Comparison of ENCODE assay signal across 15 cellular contexts in the genomic region with DNA sequence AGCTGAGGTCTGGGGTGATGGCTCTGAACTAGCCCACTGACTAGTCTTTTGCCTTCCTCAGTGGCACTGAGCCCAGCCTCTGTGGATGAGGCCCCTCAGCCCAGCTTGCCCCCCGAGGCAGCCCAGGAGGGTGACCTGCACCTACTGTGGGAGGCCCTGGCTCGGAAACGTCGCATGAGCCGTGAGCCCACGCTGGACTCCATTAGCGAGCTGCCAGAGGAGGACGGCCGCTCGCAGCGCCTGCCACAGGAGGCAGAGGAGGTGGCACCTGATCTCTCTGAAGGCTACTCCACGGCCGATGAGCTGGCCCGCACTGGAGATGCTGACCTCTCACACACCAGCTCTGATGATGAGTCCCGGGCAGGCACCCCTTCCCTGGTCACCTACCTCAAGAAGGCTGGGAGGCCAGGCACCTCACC.
DNase-seq lines count a peak whose midpoint lies in the region; ATAC-seq and TF ChIP-seq lines count a peak whose summit lies in the region.
"Had no signal": no experiment of that assay in that cellular context is flagged by ENCODE, and none has a peak within 500 bp of the region (broad histone marks: within the 10 kb centered on the region; RNA-seq: fewer than 3 reads in every experiment).

No MANE protein-coding gene starts in this region.

- CTCF ChIA-PET in activated naive CD4-positive, alpha-beta T cell treated with anti-CD3 and anti-CD28 coated beads, Interleukin-2, amount 10 ng/mL, durations not matched to agents 7 days and 5 days (lab: Charles Lee) = no interaction called here
- CTCF ChIA-PET in activated naive CD4-positive, alpha-beta T cell treated with anti-CD3 and anti-CD28 coated beads for 36 hours (lab: Charles Lee) = no interaction called here

- H2AFZ ChIP-seq in smooth muscle cell (ENCODE audit: low read depth) = no peak overlapping the region

- no peak overlapping the region for H3K4me2 ChIP-seq in smooth muscle cell
- H3K4me2 ChIP-seq: BLaER1 treated with 17β-estradiol and CSF1 and Interleukin-3, amounts not matched to agents 10 nM and 100 nM had no signal

- no peak overlapping the region for H3K27ac Mint-ChIP-seq in activated naive CD4-positive, alpha-beta T cell treated with anti-CD3 and anti-CD28 coated beads, Interleukin-2, amount 10 ng/mL, durations not matched to agents 7 days and 5 days
- no peak overlapping the region for H3K27ac Mint-ChIP-seq in activated naive CD4-positive, alpha-beta T cell treated with anti-CD3 and anti-CD28 coated beads for 36 hours
- H3K27ac Mint-ChIP-seq in T-helper 17 cell = no peak overlapping the region
- H3K27ac Mint-ChIP-seq in natural killer cell treated with Interleukin-12 subunit alpha and Interleukin-12 subunit beta and Interleukin-15 and Interleukin-18, amount 100 ng/mL, for 72 hours = no peak overlapping the region
- H3K27ac Mint-ChIP-seq: CD8-positive, alpha-beta memory T cell had no signal

- H4K20me1 ChIP-seq in smooth muscle cell (ENCODE audit: low read depth) = no peaks in the 10 kb centered on the region
- H4K20me1 ChIP-seq: BLaER1 treated with 17β-estradiol and CSF1 and Interleukin-3, amounts not matched to agents 10 nM and 100 nM had no signal

- H3K27me3 ChIP-seq in stomach (no peaks in the 10 kb centered on the region), smooth muscle cell (ENCODE audit: low read depth) (no peaks in the 10 kb centered on the region)
- H3K27me3 ChIP-seq: BLaER1 treated with 17β-estradiol and CSF1 and Interleukin-3, amounts not matched to agents 10 nM and 100 nM had no signal

- no peak for TF ChIP-seq EP300 in stomach (IDR thresholded peaks at IDR 0.05)

- H3K9me3 ChIP-seq in T-helper 17 cell (ENCODE audit: control insufficient read depth, low read length, poor library complexity, severe bottlenecking) (no peaks in the 10 kb centered on the region), stomach (peaks cover 0 to 3% (median 0%) of the 10 kb centered on the region in 4 donors), smooth muscle cell (replicated peaks; ENCODE audit: low read depth) (no peaks in the 10 kb centered on the region)

- H3K79me2 ChIP-seq in smooth muscle cell (ENCODE audit: low read depth) = no peaks in the 10 kb centered on the region

- ATAC-seq in T-helper 17 cell = no peak
- no peak for ATAC-seq in natural killer cell treated with Interleukin-12 subunit alpha and Interleukin-12 subunit beta and Interleukin-15 and Interleukin-18, amount 100 ng/mL, for 72 hours
- no peak for ATAC-seq in HG02798 (IDR thresholded peaks at IDR 0.05; ENCODE audit: poor library complexity, unreplicated experiment)

- no peaks in the 10 kb centered on the region for H3K36me3 Mint-ChIP-seq in activated naive CD4-positive, alpha-beta T cell treated with anti-CD3 and anti-CD28 coated beads, Interleukin-2, amount 10 ng/mL, durations not matched to agents 7 days and 5 days
- H3K36me3 Mint-ChIP-seq in activated naive CD4-positive, alpha-beta T cell treated with anti-CD3 and anti-CD28 coated beads for 36 hours (ENCODE audit: low read depth) = peaks cover 2% of the 10 kb centered on the region
- no peaks in the 10 kb centered on the region for H3K36me3 Mint-ChIP-seq in T-helper 17 cell (ENCODE audit: low read depth)
- H3K36me3 Mint-ChIP-seq in natural killer cell treated with Interleukin-12 subunit alpha and Interleukin-12 subunit beta and Interleukin-15 and Interleukin-18, amount 100 ng/mL, for 72 hours = no peaks in the 10 kb centered on the region

- H3K36me3 ChIP-seq in stomach (peaks cover 0 to 76% (median 45%) of the 10 kb centered on the region in 4 donors), smooth muscle cell (ENCODE audit: low read depth) (peaks cover 10% of the 10 kb centered on the region)

- intact Hi-C loops in activated naive CD4-positive, alpha-beta T cell treated with anti-CD3 and anti-CD28 coated beads for 36 hours (cut with micrococcal nuclease) = no loop called here
- intact Hi-C loops in stomach (cut with DNase I; ENCODE audit: low total_unique reads) = no loop called here

- H3K4me3 Mint-ChIP-seq in activated naive CD4-positive, alpha-beta T cell treated with anti-CD3 and anti-CD28 coated beads, Interleukin-2, amount 10 ng/mL, durations not matched to agents 7 days and 5 days = no peak overlapping the region
- H3K4me3 Mint-ChIP-seq in activated naive CD4-positive, alpha-beta T cell treated with anti-CD3 and anti-CD28 coated beads for 36 hours = no peak overlapping the region
- no peak overlapping the region for H3K4me3 Mint-ChIP-seq in T-helper 17 cell
- H3K4me3 Mint-ChIP-seq in natural killer cell treated with Interleukin-12 subunit alpha and Interleukin-12 subunit beta and Interleukin-15 and Interleukin-18, amount 100 ng/mL, for 72 hours = no peak overlapping the region
- H3K4me3 Mint-ChIP-seq: CD8-positive, alpha-beta memory T cell had no signal

- no peaks in the 10 kb centered on the region for H3K4me1 ChIP-seq in stomach
- no peaks in the 10 kb centered on the region for H3K4me1 ChIP-seq in smooth muscle cell (ENCODE audit: low read depth)
- H3K4me1 ChIP-seq: BLaER1 treated with 17β-estradiol and CSF1 and Interleukin-3, amounts not matched to agents 10 nM and 100 nM had no signal

- peak; percentile 13 for DNase-seq in activated naive CD4-positive, alpha-beta T cell treated with anti-CD3 and anti-CD28 coated beads, Interleukin-2, amount 10 ng/mL, durations not matched to agents 7 days and 5 days
- DNase-seq in activated naive CD4-positive, alpha-beta T cell treated with anti-CD3 and anti-CD28 coated beads for 36 hours = no peak
- DNase-seq in T-helper 17 cell (peak; percentile 3 to 5 (median 5)), stomach (peak; percentile 22), AG20443 (ENCODE audit: low spot score) (no peak), smooth muscle cell (lab: John Stamatoyannopoulos, UW; ENCODE audit: unreplicated experiment) (no peak)
- DNase-seq in natural killer cell treated with Interleukin-12 subunit alpha and Interleukin-12 subunit beta and Interleukin-15 and Interleukin-18, amount 100 ng/mL, for 72 hours (ENCODE audit: low spot score) = peak; percentile 18
- DNase-seq: GF-D8, NCI-H1105, NCI-H1694 treated with DMSO at 0.1 percent for 48 hours, NCI-H226, NCI-H524 treated with DMSO at 0.1 percent for 48 hours had no signal

- no peaks in the 10 kb centered on the region for H3F3A ChIP-seq in smooth muscle cell (ENCODE audit: low read depth)

- no peak overlapping the region for H3K27ac ChIP-seq in stomach
- no peak overlapping the region for H3K27ac ChIP-seq in smooth muscle cell (ENCODE audit: low read depth)
- H3K27ac ChIP-seq: BLaER1 treated with 17β-estradiol and CSF1 and Interleukin-3, amounts not matched to agents 10 nM and 100 nM had no signal

- H3K9me3 Mint-ChIP-seq in activated naive CD4-positive, alpha-beta T cell treated with anti-CD3 and anti-CD28 coated beads, Interleukin-2, amount 10 ng/mL, durations not matched to agents 7 days and 5 days = no peaks in the 10 kb centered on the region
- no peaks in the 10 kb centered on the region for H3K9me3 Mint-ChIP-seq in activated naive CD4-positive, alpha-beta T cell treated with anti-CD3 and anti-CD28 coated beads for 36 hours
- no peaks in the 10 kb centered on the region for H3K9me3 Mint-ChIP-seq in natural killer cell treated with Interleukin-12 subunit alpha and Interleukin-12 subunit beta and Interleukin-15 and Interleukin-18, amount 100 ng/mL, for 72 hours
- H3K9me3 Mint-ChIP-seq: CD8-positive, alpha-beta memory T cell had no signal

- TF ChIP-seq CTCF in stomach (IDR thresholded peaks at IDR 0.05) (no peak), smooth muscle cell (IDR thresholded peaks at IDR 0.05; ENCODE audit: borderline replicate concordance, insufficient read depth, poor library complexity, severe bottlenecking) (no peak)

- TF ChIP-seq POLR2A in stomach (IDR thresholded peaks at IDR 0.05) = no peak

- WGBS in stomach, 5 donors = 93 to 98% (median 97%) methylated on average over 5 to 15 of the region's 15 CpGs
- WGBS in smooth muscle cell (ENCODE audit: low lambda C conversion rate) = 96% methylated on average over 15 of the region's 15 CpGs

- H3K4me3 ChIP-seq in stomach (no peak overlapping the region), smooth muscle cell (no peak overlapping the region)
- H3K4me3 ChIP-seq: BLaER1 treated with 17β-estradiol and CSF1 and Interleukin-3, amounts not matched to agents 10 nM and 100 nM had no signal

- no peak overlapping the region for H3K9ac ChIP-seq in smooth muscle cell (ENCODE audit: low read depth)
- H3K9ac ChIP-seq: BLaER1 treated with 17β-estradiol and CSF1 and Interleukin-3, amounts not matched to agents 10 nM and 100 nM had no signal

- no peaks in the 10 kb centered on the region for H3K4me1 Mint-ChIP-seq in activated naive CD4-positive, alpha-beta T cell treated with anti-CD3 and anti-CD28 coated beads, Interleukin-2, amount 10 ng/mL, durations not matched to agents 7 days and 5 days
- H3K4me1 Mint-ChIP-seq in activated naive CD4-positive, alpha-beta T cell treated with anti-CD3 and anti-CD28 coated beads for 36 hours (ENCODE audit: low read depth) = no peaks in the 10 kb centered on the region
- H3K4me1 Mint-ChIP-seq in T-helper 17 cell = no peaks in the 10 kb centered on the region
- H3K4me1 Mint-ChIP-seq in natural killer cell treated with Interleukin-12 subunit alpha and Interleukin-12 subunit beta and Interleukin-15 and Interleukin-18, amount 100 ng/mL, for 72 hours (ENCODE audit: low read depth in 2 of 2) = no peaks in the 10 kb centered on the region
- H3K4me1 Mint-ChIP-seq: CD8-positive, alpha-beta memory T cell had no signal

- no peaks in the 10 kb centered on the region for H3K27me3 Mint-ChIP-seq in activated naive CD4-positive, alpha-beta T cell treated with anti-CD3 and anti-CD28 coated beads, Interleukin-2, amount 10 ng/mL, durations not matched to agents 7 days and 5 days
- no peaks in the 10 kb centered on the region for H3K27me3 Mint-ChIP-seq in activated naive CD4-positive, alpha-beta T cell treated with anti-CD3 and anti-CD28 coated beads for 36 hours (ENCODE audit: low read depth)
- no peaks in the 10 kb centered on the region for H3K27me3 Mint-ChIP-seq in T-helper 17 cell
- H3K27me3 Mint-ChIP-seq in natural killer cell treated with Interleukin-12 subunit alpha and Interleukin-12 subunit beta and Interleukin-15 and Interleukin-18, amount 100 ng/mL, for 72 hours = no peaks in the 10 kb centered on the region
- H3K27me3 Mint-ChIP-seq: CD8-positive, alpha-beta memory T cell had no signal

Comparison
In these comparisons a context has a peak if more than half of its experiments do, and no peak if none do; other contexts are left out.
1. DNase-seq: peak in activated naive CD4-positive, alpha-beta T cell treated with anti-CD3 and anti-CD28 coated beads, Interleukin-2, amount 10 ng/mL, durations not matched to agents 7 days and 5 days (single experiment), T-helper 17 cell (3 of 3), natural killer cell treated with Interleukin-12 subunit alpha and Interleukin-12 subunit beta and Interleukin-15 and Interleukin-18, amount 100 ng/mL, for 72 hours (single experiment) and stomach (single experiment); none in activated naive CD4-positive, alpha-beta T cell treated with anti-CD3 and anti-CD28 coated beads for 36 hours (single experiment), AG20443 (single experiment) and smooth muscle cell (single experiment).